8 cellular contexts compared by ENCODE assay signal in genomic region chr12:69570545-69571399, GRCh38. TPM values are rescaled to one million over a fixed set of nuclear protein-coding genes. Genes with fewer than 3 reads are reported as not detected.
DNase-seq lines count a peak whose midpoint lies in the region; ATAC-seq and TF ChIP-seq lines count a peak whose summit lies in the region.

No MANE protein-coding gene starts in this region.

- intact Hi-C loops in Calu3 (cut with micrococcal nuclease; ENCODE audit: unreplicated experiment) (loop anchor here (1.0 to 2.0 kb wide), 5 partner anchors 99 to 280 kb away; no protein-coding TSS in a partner anchor), sigmoid colon (cut with DNase I) (loop anchor here (2.0 to 5.0 kb wide), 3 partner anchors 100 to 213 kb away; partner anchors contain the start of genes FRS2 and YEATS4)

- peaks cover 24% of the 10 kb centered on the region for H3K36me3 Mint-ChIP-seq in Calu3 (ENCODE audit: insufficient read depth, unreplicated experiment)
- peaks cover 12% of the 10 kb centered on the region in 2 donors for H3K36me3 Mint-ChIP-seq in activated naive CD4-positive, alpha-beta T cell treated with anti-CD3 and anti-CD28 coated beads, Interleukin-2, amount 50 U/mL, for 72 hours

- no peaks in the 10 kb centered on the region for H3K9me3 ChIP-seq in RWPE2 (ENCODE audit: severe bottlenecking)
- no peaks in the 10 kb centered on the region for H3K9me3 ChIP-seq in cardiac muscle cell (ENCODE audit: low read depth)
- H3K9me3 ChIP-seq in sigmoid colon: no peaks in the 10 kb centered on the region

- no peak for TF ChIP-seq POLR2A in sigmoid colon (IDR thresholded peaks at IDR 0.05)

- H3K9me3 Mint-ChIP-seq in Calu3 (ENCODE audit: low read depth, unreplicated experiment): no peaks in the 10 kb centered on the region
- no peaks in the 10 kb centered on the region for H3K9me3 Mint-ChIP-seq in activated naive CD4-positive, alpha-beta T cell treated with anti-CD3 and anti-CD28 coated beads, Interleukin-2, amount 50 U/mL, for 72 hours

- WGBS in sigmoid colon, 2 donors: 38 to 55% methylated on average over 6 of the region's 6 CpGs

- H3K4me3 ChIP-seq in RWPE2 (ENCODE audit: severe bottlenecking): no peak overlapping the region
- no peak overlapping the region for H3K4me3 ChIP-seq in cardiac muscle cell
- H3K4me3 ChIP-seq in sigmoid colon: no peak overlapping the region

- no peak overlapping the region for H3K4me3 Mint-ChIP-seq in Calu3 (ENCODE audit: low read depth, unreplicated experiment)

- peak; percentile 70 for ATAC-seq in GM19467 (IDR thresholded peaks at IDR 0.05; ENCODE audit: unreplicated experiment)
- peak; percentile 37; the same call in 1 of the 3 replicates for ATAC-seq in RWPE2 (ENCODE audit: low read depth)
- ATAC-seq in activated naive CD4-positive, alpha-beta T cell treated with anti-CD3 and anti-CD28 coated beads, Interleukin-2, amount 50 U/mL, for 72 hours: peak; percentile 63 to 70
- ATAC-seq in GM19023 (IDR thresholded peaks at IDR 0.05; ENCODE audit: unreplicated experiment): no peak

- H3K4me1 Mint-ChIP-seq in Calu3 (ENCODE audit: low read depth, unreplicated experiment): peaks cover 14% of the 10 kb centered on the region

- no peak overlapping the region for H3K27ac Mint-ChIP-seq in Calu3 (ENCODE audit: unreplicated experiment)
- H3K27ac Mint-ChIP-seq in activated naive CD4-positive, alpha-beta T cell treated with anti-CD3 and anti-CD28 coated beads, Interleukin-2, amount 50 U/mL, for 72 hours: no peak overlapping the region

- H3K27me3 ChIP-seq in RWPE2 (ENCODE audit: insufficient read depth, poor library complexity, severe bottlenecking) (no peaks in the 10 kb centered on the region), cardiac muscle cell (no peaks in the 10 kb centered on the region), sigmoid colon (no peaks in the 10 kb centered on the region)

- DNase-seq in Calu3: peak; percentile 68
- peak; percentile 22 for DNase-seq in KG1 (lab: John Stamatoyannopoulos, UW)
- no peak for DNase-seq in RWPE2 (ENCODE audit: low spot score)
- peak in 1 of 2 donors; percentile 54 for DNase-seq in activated naive CD4-positive, alpha-beta T cell treated with anti-CD3 and anti-CD28 coated beads, Interleukin-2, amount 50 U/mL, for 72 hours (ENCODE audit: low spot score in 2 of 2)
- peak; percentile 80 to 81 for DNase-seq in cardiac muscle cell (ENCODE audit: low read depth in 1 of 2, low spot score in 1 of 2)
- DNase-seq in sigmoid colon: peak; percentile 68

- TF ChIP-seq CTCF in Calu3 (IDR thresholded peaks at IDR 0.05; ENCODE audit: unreplicated experiment) (peak; percentile 57), RWPE2 (IDR thresholded peaks at IDR 0.05; ENCODE audit: poor library complexity, severe bottlenecking) (peak; percentile 93), cardiac muscle cell (IDR thresholded peaks at IDR 0.05; ENCODE audit: low read depth, low read length) (peak; percentile 77), sigmoid colon (IDR thresholded peaks at IDR 0.05) (peak; percentile 47 to 77 (median 68))

- peaks cover 51% of the 10 kb centered on the region for H3K36me3 ChIP-seq in RWPE2 (ENCODE audit: low read depth)
- peaks cover 30% of the 10 kb centered on the region for H3K36me3 ChIP-seq in cardiac muscle cell
- peaks cover 0 to 55% (median 24%) of the 10 kb centered on the region in 4 donors for H3K36me3 ChIP-seq in sigmoid colon

- BruUV-seq in Calu3 (replicated peaks; lab: Mats Ljungman, UMichigan): no TSS peak

- H3K27me3 Mint-ChIP-seq in Calu3 (ENCODE audit: unreplicated experiment): no peaks in the 10 kb centered on the region

- CTCF ChIA-PET in Calu3 (lab: Charles Lee): interaction anchor here (0.5 to 2.2 kb wide), 12 partner anchors 8 to 280 kb away, joined by 3 to 13 read pairs (median 4); partner anchors contain the start of genes CCT2 and FRS2

- no peak for TF ChIP-seq EP300 in sigmoid colon (IDR thresholded peaks at IDR 0.05)

- peak overlapping the region; percentile 93 for H3K27ac ChIP-seq in RWPE2 (ENCODE audit: poor library complexity, severe bottlenecking)
- no peak overlapping the region for H3K27ac ChIP-seq in cardiac muscle cell
- H3K27ac ChIP-seq in sigmoid colon: no peak overlapping the region

- H3K4me1 ChIP-seq in RWPE2 (ENCODE audit: insufficient read depth, poor library complexity, severe bottlenecking) (peaks cover 23% of the 10 kb centered on the region), cardiac muscle cell (ENCODE audit: low read depth) (no peaks in the 10 kb centered on the region), sigmoid colon (no peaks in the 10 kb centered on the region)

RNA-seq across cellular contexts. Expression of gene CCT2, which starts 14.5 kb away (rescaled TPM):
- total RNA-seq in Calu3 (2022) (379 and 410 TPM in 2 replicates), cardiac muscle cell (227 and 237 TPM in 2 replicates), sigmoid colon (100 to 1,000 TPM in 3 of 4 donors, 10 to 100 TPM in 1; 87.0 to 126 (median 116) TPM)
- 100 to 1,000 TPM; 238 to 264 TPM for total RNA-seq in activated naive CD4-positive, alpha-beta T cell treated with anti-CD3 and anti-CD28 coated beads, Interleukin-2, amount 50 U/mL, for 72 hours
- polyA plus RNA-seq in cardiac muscle cell (307 and 340 TPM in 2 replicates), sigmoid colon (100 to 1,000 TPM in 2 of 3 donors, 10 to 100 TPM in 1; 79.9 to 125 (median 121) TPM)

RNA-seq across cellular contexts. Expression of gene LRRC10, which starts 39.9 kb away (rescaled TPM):
- total RNA-seq in Calu3 (2022) (not detected in 2 replicates), cardiac muscle cell (33.5 and 44.0 TPM in 2 replicates), sigmoid colon (not detected)
- not detected for total RNA-seq in activated naive CD4-positive, alpha-beta T cell treated with anti-CD3 and anti-CD28 coated beads, Interleukin-2, amount 50 U/mL, for 72 hours
- polyA plus RNA-seq in cardiac muscle cell (40.8 and 59.6 TPM in 2 replicates), sigmoid colon (under 1 TPM in 2 of 3 donors, not detected in 1; under 0.01 to 0.01 TPM)

Comparison
In these comparisons a context has a peak if more than half of its experiments do, and no peak if none do; other contexts are left out.
1. RNA of gene LRRC10, which starts 39.9 kb away (total RNA-seq): 33.5 to 44.0 TPM in cardiac muscle cell; not detected in Calu3, not detected in activated naive CD4-positive, alpha-beta T cell treated with anti-CD3 and anti-CD28 coated beads, Interleukin-2, amount 50 U/mL, for 72 hours and not detected in sigmoid colon; every median in the first group is over 10 times any median in the second.
2. Peak in every context shown above with its lines, with median percentiles within 50 percentile points of each other: CTCF ChIP-seq.